ENCODE assay signal across 24 cellular contexts in genomic region chr19:45191324-45191845, GRCh38. TPM values are rescaled to one million over a fixed set of nuclear protein-coding genes. Genes with fewer than 3 reads are reported as not detected.
A peak's percentile ranks its signal among the peaks of the same experiment; 100 is the strongest.
DNase-seq lines count a peak whose midpoint lies in the region; ATAC-seq, FAIRE-seq and TF ChIP-seq lines count a peak whose summit lies in the region.
"Had no signal": no experiment of that assay in that cellular context is flagged by ENCODE, and none has a peak within 500 bp of the region (broad histone marks: within the 10 kb centered on the region; RNA-seq: fewer than 3 reads in every experiment).

No MANE protein-coding gene starts in this region.

- H3K9me1 ChIP-seq in keratinocyte (ENCODE audit: control insufficient read depth, extremely low read depth, insufficient read depth, low read length): no peaks in the 10 kb centered on the region

- H3K9me3 ChIP-seq in mammary epithelial cell (replicated peaks; ENCODE audit: insufficient read depth, low read length) (no peaks in the 10 kb centered on the region), keratinocyte (ENCODE audit: control insufficient read depth, low read depth, low read length) (no peaks in the 10 kb centered on the region)
- H3K9me3 ChIP-seq: BLaER1, Caco-2, SJSA1 had no signal

- BruUV-seq in mammary epithelial cell (replicated peaks; lab: Mats Ljungman, UMichigan): no TSS peak

- DNase-seq in RWPE1 (ENCODE audit: low spot score) (peak; percentile 46), mammary epithelial cell (peak; percentile 94), keratinocyte (ENCODE audit: low read depth, low spot score) (peak; percentile 62), HK-2 (ENCODE audit: unreplicated experiment) (no peak), endothelial cell (ENCODE audit: low spot score) (no peak)
- DNase-seq in activated CD8-positive, alpha-beta T cell treated with anti-CD3 and anti-CD28 coated beads for 36 hours: no peak
- DNase-seq: Caco-2; CD4-positive, alpha-beta T cell; DMS 273 treated with DMSO at 0.1 percent for 48 hours; DMS79 treated with DMSO at 0.1 percent for 48 hours; HCEC 1CT; IMR-90; NCI-H1105 treated with DMSO at 0.1 percent for 48 hours; NCI-H2029 treated with DMSO at 0.1 percent for 48 hours; NCI-H2171; NCI-H345; NCI-H524 treated with DMSO at 0.1 percent for 48 hours; NCI-H82 had no signal

- H3K27me3 ChIP-seq in mammary epithelial cell (ENCODE audit: insufficient read depth, low read length) (no peaks in the 10 kb centered on the region), keratinocyte (ENCODE audit: control insufficient read depth, extremely low read depth, insufficient read depth, low read length) (no peaks in the 10 kb centered on the region)
- H3K27me3 ChIP-seq: BLaER1, SJSA1 had no signal

- peaks cover 6% of the 10 kb centered on the region for H3K4me1 ChIP-seq in mammary epithelial cell (ENCODE audit: insufficient read depth, low read length)
- H3K4me1 ChIP-seq in keratinocyte (ENCODE audit: control insufficient read depth, extremely low read depth, insufficient read depth, low read length): peaks cover 4% of the 10 kb centered on the region
- H3K4me1 ChIP-seq: Caco-2, SJSA1 had no signal

- H3K27ac Mint-ChIP-seq in activated CD8-positive, alpha-beta T cell treated with anti-CD3 and anti-CD28 coated beads for 36 hours: no peak overlapping the region
- H3K27ac Mint-ChIP-seq in endothelial cell (ENCODE audit: unreplicated experiment): no peak overlapping the region
- H3K27ac Mint-ChIP-seq: CD4-positive, alpha-beta T cell had no signal

- FAIRE-seq in keratinocyte (lab: Jason Lieb, UNC): peak; percentile 49
- FAIRE-seq: GM12878, HTR-8/SVneo had no signal

- H3K36me3 Mint-ChIP-seq in activated CD8-positive, alpha-beta T cell treated with anti-CD3 and anti-CD28 coated beads for 36 hours (ENCODE audit: low read depth): no peaks in the 10 kb centered on the region
- H3K36me3 Mint-ChIP-seq in endothelial cell (ENCODE audit: low read depth, unreplicated experiment): no peaks in the 10 kb centered on the region

- H3K4me3 Mint-ChIP-seq in activated CD8-positive, alpha-beta T cell treated with anti-CD3 and anti-CD28 coated beads for 36 hours: no peak overlapping the region
- H3K4me3 Mint-ChIP-seq in endothelial cell (ENCODE audit: unreplicated experiment): no peak overlapping the region
- H3K4me3 Mint-ChIP-seq: CD4-positive, alpha-beta T cell had no signal

- H3K79me2 ChIP-seq in mammary epithelial cell (ENCODE audit: insufficient read depth, low read length): no peaks in the 10 kb centered on the region
- H3K79me2 ChIP-seq in keratinocyte (ENCODE audit: control insufficient read depth, insufficient read depth, low read length): no peaks in the 10 kb centered on the region

- dilution Hi-C loops in mammary epithelial cell (cut with HindIII; ENCODE audit: low sequenced_read_pairs): no loop called here
- dilution Hi-C loops in keratinocyte (cut with MboI; ENCODE audit: extremely low pct_ligation_motif_present, low sequenced_read_pairs): no loop called here

- H3K36me3 ChIP-seq in mammary epithelial cell (ENCODE audit: insufficient read depth, low read length) (no peaks in the 10 kb centered on the region), keratinocyte (ENCODE audit: control insufficient read depth in 2 of 2, extremely low read depth in 1 of 2, insufficient read depth in 2 of 2, low read length in 2 of 2) (no peaks in the 10 kb centered on the region)
- H3K36me3 ChIP-seq: BLaER1, SJSA1 had no signal

- H3K27ac ChIP-seq in RWPE1 (peak overlapping the region; percentile 74), mammary epithelial cell (ENCODE audit: insufficient read depth, low read depth, low read length) (no peak overlapping the region), keratinocyte (ENCODE audit: control insufficient read depth, insufficient read depth, low read length) (no peak overlapping the region)
- H3K27ac ChIP-seq: BLaER1, KMS-11, SJSA1 had no signal

- POLR2A ChIA-PET in RWPE1 (lab: Yijun Ruan, JAX; ENCODE audit: low non-redundant PET): no interaction called here
- POLR2A ChIA-PET in activated CD8-positive, alpha-beta T cell treated with anti-CD3 and anti-CD28 coated beads for 36 hours (lab: Charles Lee): interaction anchor here (0.5 kb wide), 1 partner anchor 332 kb away, joined by 4 read pairs; no protein-coding TSS in a partner anchor

- peak overlapping the region; percentile 60 for H2AFZ ChIP-seq in mammary epithelial cell (ENCODE audit: low read depth, low read length)
- peak overlapping the region; percentile 22 for H2AFZ ChIP-seq in keratinocyte (ENCODE audit: control insufficient read depth, low read length)

- intact Hi-C loops in mammary epithelial cell (cut with micrococcal nuclease): loop anchor here (1.0 to 10.0 kb wide), 5 partner anchors 57 to 287 kb away; partner anchors contain the start of genes POLR1G and PPP1R13L
- intact Hi-C loops in activated CD8-positive, alpha-beta T cell treated with anti-CD3 and anti-CD28 coated beads for 36 hours (cut with micrococcal nuclease): no loop called here

- no peaks in the 10 kb centered on the region for H3K27me3 Mint-ChIP-seq in activated CD8-positive, alpha-beta T cell treated with anti-CD3 and anti-CD28 coated beads for 36 hours
- peaks cover 3% of the 10 kb centered on the region for H3K27me3 Mint-ChIP-seq in endothelial cell (ENCODE audit: unreplicated experiment)
- H3K27me3 Mint-ChIP-seq: CD4-positive, alpha-beta T cell had no signal

- no peaks in the 10 kb centered on the region for H3K9me3 Mint-ChIP-seq in activated CD8-positive, alpha-beta T cell treated with anti-CD3 and anti-CD28 coated beads for 36 hours
- H3K9me3 Mint-ChIP-seq in endothelial cell (ENCODE audit: unreplicated experiment): no peaks in the 10 kb centered on the region
- H3K9me3 Mint-ChIP-seq: CD4-positive, alpha-beta T cell had no signal

- H3K9ac ChIP-seq in mammary epithelial cell (ENCODE audit: insufficient read depth, low read length) (no peak overlapping the region), keratinocyte (ENCODE audit: control insufficient read depth, extremely low read depth, insufficient read depth, low read length) (peak overlapping the region; percentile 9)
- H3K9ac ChIP-seq: BLaER1, KMS-11 had no signal

- H3K4me3 ChIP-seq in mammary epithelial cell (replicated peaks in 1 of 3; ENCODE audit: insufficient read depth in 1 of 3, low read depth in 2 of 3, low read length in 3 of 3) (no peak overlapping the region), keratinocyte (ENCODE audit: control insufficient read depth in 2 of 3, extremely low read depth in 1 of 3, insufficient read depth in 2 of 3, low read depth in 1 of 3, low read length in 3 of 3) (no peak overlapping the region)
- H3K4me3 ChIP-seq: BLaER1, GM12878, SJSA1 had no signal

- no peak; the same call in 1 of the 2 replicates for TF ChIP-seq CTCF in RWPE1 (conservative IDR thresholded peaks at IDR 0.05; ENCODE audit: low read depth)
- TF ChIP-seq CTCF in mammary epithelial cell (conservative IDR thresholded peaks at IDR 0.05 in 1 of 2, IDR thresholded peaks at IDR 0.05 in 1 of 2; ENCODE audit: extremely low read depth in 1 of 2, insufficient read depth in 1 of 2, low read depth in 1 of 2, low read length in 2 of 2): peak; percentile 34 to 50
- TF ChIP-seq CTCF in keratinocyte (optimal IDR thresholded peaks at IDR 0.05 in 1 of 3, IDR thresholded peaks at IDR 0.05 in 1 of 3, conservative IDR thresholded peaks at IDR 0.05 in 1 of 3; ENCODE audit: extremely low read depth in 1 of 3, insufficient read depth in 2 of 3, low read length in 3 of 3): peak; percentile 25 to 71 (median 61)
- no peak for TF ChIP-seq CTCF in activated CD8-positive, alpha-beta T cell treated with anti-CD3 and anti-CD28 coated beads for 36 hours (IDR thresholded peaks at IDR 0.05)
- no peak for TF ChIP-seq CTCF in endothelial cell (IDR thresholded peaks at IDR 0.05; ENCODE audit: unreplicated experiment)

- 1% methylated on average over 6 of the region's 6 CpGs for WGBS in mammary epithelial cell (ENCODE audit: low coverage, missing lambda C conversion rate)

- CTCF ChIA-PET in RWPE1 (lab: Yijun Ruan, JAX): interaction anchor here (0.6 to 1.0 kb wide), 4 partner anchors 9 to 147 kb away, joined by 3 to 4 read pairs (median 4); no protein-coding TSS in a partner anchor
- CTCF ChIA-PET in mammary epithelial cell (lab: Charles Lee; ENCODE audit: low non-redundant PET): no interaction called here
- CTCF ChIA-PET in activated CD8-positive, alpha-beta T cell treated with anti-CD3 and anti-CD28 coated beads for 36 hours (lab: Charles Lee): no interaction called here

- ATAC-seq in activated CD8-positive, alpha-beta T cell treated with anti-CD3 and anti-CD28 coated beads for 36 hours: no peak
- ATAC-seq: GM12878, Panc1 had no signal

- peaks cover 2% of the 10 kb centered on the region for H3K4me1 Mint-ChIP-seq in activated CD8-positive, alpha-beta T cell treated with anti-CD3 and anti-CD28 coated beads for 36 hours (ENCODE audit: low read depth)
- no peaks in the 10 kb centered on the region for H3K4me1 Mint-ChIP-seq in endothelial cell (ENCODE audit: unreplicated experiment)

- no peaks in the 10 kb centered on the region for H4K20me1 ChIP-seq in mammary epithelial cell (ENCODE audit: insufficient read depth, low read length)
- no peaks in the 10 kb centered on the region for H4K20me1 ChIP-seq in keratinocyte (ENCODE audit: control insufficient read depth, extremely low read depth, insufficient read depth, low read length)
- H4K20me1 ChIP-seq: BLaER1 had no signal

- H3K4me2 ChIP-seq in mammary epithelial cell (ENCODE audit: insufficient read depth, low read depth, low read length) (peak overlapping the region; percentile 15), keratinocyte (ENCODE audit: control insufficient read depth, extremely low read depth, insufficient read depth, low read depth, low read length) (peak overlapping the region; percentile 56)
- H3K4me2 ChIP-seq: BLaER1, KMS-11 had no signal

- in situ Hi-C loops in mammary epithelial cell (cut with MboI; ENCODE audit: low sequenced_read_pairs in 2 of 2): loop anchor here in 1 of 2 donors (10.0 to 25.0 kb wide), 3 partner anchors 53 to 296 kb away; partner anchors contain the start of genes EXOC3L2, KLC3, PPM1N and RTN2

RNA-seq across cellular contexts. Expression of gene BLOC1S3, which starts 12.8 kb away (rescaled TPM):
- total RNA-seq in mammary epithelial cell (10 to 100 TPM in 1 of 2 donors, 1 to 10 TPM in 1; 7.8 to 14.4 TPM), endothelial cell (ENCODE audit: unreplicated experiment) (22.7 TPM)
- polyA plus RNA-seq in mammary epithelial cell (7.3 TPM), keratinocyte (5.1 to 8.3 TPM (median 6.9 TPM) in 3 replicates)
- polyA minus RNA-seq in mammary epithelial cell (14.7 TPM), keratinocyte (11.0 to 17.3 TPM (median 11.4 TPM) in 3 replicates)
- polyA plus RNA-seq in keratinocyte (2011; ENCODE audit: low read depth): 7.0 TPM
- 4.7 and 5.1 TPM in 2 replicates for polyA plus RNA-seq in keratinocyte (2011; cell fraction: cytosol; rRNA removed)
- 10.5 and 13.2 TPM in 2 replicates for polyA plus RNA-seq in keratinocyte (2011; cell fraction: nucleus; rRNA removed)
- 8.8 and 15.1 TPM in 2 replicates for polyA plus RNA-seq in keratinocyte (2012; ENCODE audit: low replicate concordance)
- polyA minus RNA-seq in keratinocyte (2011; cell fraction: cytosol; rRNA and poly(A)+ RNA removed): 19.2 TPM
- polyA minus RNA-seq in keratinocyte (2011; cell fraction: nucleus; rRNA and poly(A)+ RNA removed): 4.0 and 5.4 TPM in 2 replicates
- total RNA-seq in activated CD8-positive, alpha-beta T cell treated with anti-CD3 and anti-CD28 coated beads for 36 hours: 10 to 100 TPM in 1 of 2 experiments, 1 to 10 TPM in 1; 8.9 to 10.8 TPM

RNA-seq across cellular contexts. Expression of gene TRAPPC6A, which starts 13.3 kb away (rescaled TPM):
- 1 to 10 TPM; 7.0 to 9.7 TPM for total RNA-seq in mammary epithelial cell
- 14.2 TPM for polyA plus RNA-seq in mammary epithelial cell
- 3.2 TPM for polyA minus RNA-seq in mammary epithelial cell
- 4.7 to 7.9 TPM (median 7.1 TPM) in 3 replicates for polyA plus RNA-seq in keratinocyte
- polyA plus RNA-seq in keratinocyte (2011; ENCODE audit: low read depth): 0.36 TPM
- 5.4 and 8.0 TPM in 2 replicates for polyA plus RNA-seq in keratinocyte (2011; cell fraction: cytosol; rRNA removed)
- 3.9 and 5.2 TPM in 2 replicates for polyA plus RNA-seq in keratinocyte (2011; cell fraction: nucleus; rRNA removed)
- polyA plus RNA-seq in keratinocyte (2012; ENCODE audit: low replicate concordance): 7.8 and 8.3 TPM in 2 replicates
- 0.62 to 2.7 TPM (median 0.93 TPM) in 3 replicates for polyA minus RNA-seq in keratinocyte
- 5.8 TPM for polyA minus RNA-seq in keratinocyte (2011; cell fraction: cytosol; rRNA and poly(A)+ RNA removed)
- polyA minus RNA-seq in keratinocyte (2011; cell fraction: nucleus; rRNA and poly(A)+ RNA removed): 1.9 TPM in 1 of 2 replicates, not detected in the other
- 10 to 100 TPM; 27.3 to 28.8 TPM for total RNA-seq in activated CD8-positive, alpha-beta T cell treated with anti-CD3 and anti-CD28 coated beads for 36 hours
- total RNA-seq in endothelial cell (ENCODE audit: unreplicated experiment): 86.2 TPM

RNA-seq across cellular contexts. Expression of gene NKPD1, which starts 30.6 kb away (rescaled TPM):
- total RNA-seq in mammary epithelial cell (1 to 10 TPM in 1 of 2 donors, under 1 TPM in 1; 0.92 to 1.8 TPM), endothelial cell (ENCODE audit: unreplicated experiment) (0.67 TPM)
- polyA plus RNA-seq in mammary epithelial cell (0.79 TPM), keratinocyte (0.20 to 1.2 TPM (median 0.37 TPM) in 3 replicates)
- polyA minus RNA-seq in mammary epithelial cell (2.8 TPM), keratinocyte (0.19 to 0.76 TPM (median 0.52 TPM) in 3 replicates)
- 3.3 TPM for polyA plus RNA-seq in keratinocyte (2011; ENCODE audit: low read depth)
- polyA plus RNA-seq in keratinocyte (2011; cell fraction: cytosol; rRNA removed): 0.10 and 0.26 TPM in 2 replicates
- polyA plus RNA-seq in keratinocyte (2011; cell fraction: nucleus; rRNA removed): 0.65 and 0.75 TPM in 2 replicates
- 0.29 and 10.6 TPM in 2 replicates for polyA plus RNA-seq in keratinocyte (2012; ENCODE audit: low replicate concordance)
- 2.1 TPM for polyA minus RNA-seq in keratinocyte (2011; cell fraction: cytosol; rRNA and poly(A)+ RNA removed)
- 1.8 and 2.7 TPM in 2 replicates for polyA minus RNA-seq in keratinocyte (2011; cell fraction: nucleus; rRNA and poly(A)+ RNA removed)
- total RNA-seq in activated CD8-positive, alpha-beta T cell treated with anti-CD3 and anti-CD28 coated beads for 36 hours: under 1 TPM; 0.07 to 0.16 TPM
- total RNA-seq: SJSA1 had no signal

RNA-seq across cellular contexts. Expression of gene EXOC3L2, which starts 53.8 kb away (rescaled TPM):
- total RNA-seq in mammary epithelial cell (under 1 TPM in 1 of 2 donors, not detected in 1; 0.35 TPM), endothelial cell (ENCODE audit: unreplicated experiment) (5.5 TPM)
- polyA plus RNA-seq in mammary epithelial cell (0.23 TPM), keratinocyte (0.08 to 0.28 TPM (median 0.09 TPM) in 3 replicates)
- polyA minus RNA-seq in mammary epithelial cell (0.52 TPM), keratinocyte (0.33 TPM in 1 of 3 replicates, not detected in the others)
- not detected for polyA plus RNA-seq in keratinocyte (2011; ENCODE audit: low read depth)
- 0.07 and 0.26 TPM in 2 replicates for polyA plus RNA-seq in keratinocyte (2011; cell fraction: cytosol; rRNA removed)
- 0.04 and 0.15 TPM in 2 replicates for polyA plus RNA-seq in keratinocyte (2011; cell fraction: nucleus; rRNA removed)
- polyA plus RNA-seq in keratinocyte (2012; ENCODE audit: low replicate concordance): 0.17 and 0.47 TPM in 2 replicates
- polyA minus RNA-seq in keratinocyte (2011; cell fraction: cytosol; rRNA and poly(A)+ RNA removed): not detected
- polyA minus RNA-seq in keratinocyte (2011; cell fraction: nucleus; rRNA and poly(A)+ RNA removed): not detected in 2 replicates
- total RNA-seq in activated CD8-positive, alpha-beta T cell treated with anti-CD3 and anti-CD28 coated beads for 36 hours: not detected
- total RNA-seq: Caco-2; CD4-positive, alpha-beta T cell; GM12878; IMR-90 had no signal
- polyA plus RNA-seq: GM12878 had no signal

RNA-seq across cellular contexts. Expression of gene MARK4, which starts 59.7 kb away (rescaled TPM):
- total RNA-seq in mammary epithelial cell (10 to 100 TPM; 13.3 to 48.9 TPM), endothelial cell (ENCODE audit: unreplicated experiment) (165 TPM)
- polyA plus RNA-seq in mammary epithelial cell (21.5 TPM), keratinocyte (16.9 to 38.0 TPM (median 19.7 TPM) in 3 replicates)
- polyA minus RNA-seq in mammary epithelial cell (150 TPM), keratinocyte (33.0 to 71.5 TPM (median 34.9 TPM) in 3 replicates)
- 61.7 TPM for polyA plus RNA-seq in keratinocyte (2011; ENCODE audit: low read depth)
- polyA plus RNA-seq in keratinocyte (2011; cell fraction: cytosol; rRNA removed): 29.2 and 34.8 TPM in 2 replicates
- polyA plus RNA-seq in keratinocyte (2011; cell fraction: nucleus; rRNA removed): 42.3 and 53.8 TPM in 2 replicates
- 37.5 and 39.9 TPM in 2 replicates for polyA plus RNA-seq in keratinocyte (2012; ENCODE audit: low replicate concordance)
- polyA minus RNA-seq in keratinocyte (2011; cell fraction: cytosol; rRNA and poly(A)+ RNA removed): 29.9 TPM
- 14.9 and 35.7 TPM in 2 replicates for polyA minus RNA-seq in keratinocyte (2011; cell fraction: nucleus; rRNA and poly(A)+ RNA removed)
- total RNA-seq in activated CD8-positive, alpha-beta T cell treated with anti-CD3 and anti-CD28 coated beads for 36 hours: 10 to 100 TPM; 18.5 to 19.9 TPM

Comparison
In these comparisons a context has a peak if more than half of its experiments do, and no peak if none do; other contexts are left out.
1. DNase-seq: peak in RWPE1 (single experiment), mammary epithelial cell (single experiment) and keratinocyte (single experiment); none in activated CD8-positive, alpha-beta T cell treated with anti-CD3 and anti-CD28 coated beads for 36 hours (single experiment), HK-2 (single experiment) and endothelial cell (single experiment).
2. CTCF ChIP-seq: peak in mammary epithelial cell (2 of 2) and keratinocyte (3 of 3); none in RWPE1 (single experiment), activated CD8-positive, alpha-beta T cell treated with anti-CD3 and anti-CD28 coated beads for 36 hours (single experiment) and endothelial cell (single experiment).